ENCODE assay signal across 8 cellular contexts in the genomic region with DNA sequence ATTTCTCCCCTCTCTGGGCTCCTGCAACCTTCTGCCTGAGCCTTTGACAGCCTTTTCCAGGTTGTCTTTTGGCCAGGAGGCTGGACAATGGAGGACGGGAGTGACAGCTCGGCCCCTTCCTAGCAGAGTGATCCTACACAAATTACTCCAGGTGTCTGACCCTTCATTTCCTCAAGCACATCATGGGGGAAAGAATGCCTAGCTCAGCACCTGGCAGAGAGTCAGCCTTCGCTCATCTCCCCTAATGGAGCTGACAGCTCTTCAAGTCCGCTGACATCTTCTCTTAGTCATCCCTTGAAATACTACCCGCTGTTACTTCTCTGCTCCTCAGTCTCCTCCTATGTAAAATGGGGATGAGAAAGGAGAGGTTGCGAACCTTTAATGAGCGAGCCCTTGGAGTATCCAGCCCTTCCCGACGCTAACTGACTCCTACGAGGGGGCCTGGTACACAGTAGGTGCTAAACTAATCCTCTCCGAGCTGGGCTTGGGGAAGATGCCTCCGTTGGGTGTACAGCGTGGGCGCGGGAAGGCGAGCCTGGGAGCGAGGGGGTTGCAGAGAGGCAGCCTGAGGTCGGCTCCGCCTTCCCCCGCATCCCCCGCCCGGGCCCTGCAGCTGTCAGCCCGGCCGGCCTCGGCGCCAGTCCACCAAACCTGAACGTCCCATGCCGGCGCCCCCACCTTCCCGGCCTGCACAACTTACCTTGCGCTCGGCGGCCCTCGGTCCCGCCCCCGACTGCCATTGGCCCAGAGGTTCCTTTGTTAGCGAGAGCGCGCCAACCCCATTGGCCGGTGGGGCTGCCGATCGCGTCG. TPM values are rescaled to one million over a fixed set of nuclear protein-coding genes. Genes with fewer than 3 reads are reported as not detected.
A peak's percentile ranks its signal among the peaks of the same experiment; 100 is the strongest.
DNase-seq lines count a peak whose midpoint lies in the region; TF ChIP-seq lines count a peak whose summit lies in the region.

No MANE protein-coding gene starts in this region.

- peak overlapping the region; percentile 74 to 82 (median 75) for H3K4me3 Mint-ChIP-seq in nephron

- peaks cover 14% of the 10 kb centered on the region for H3K36me3 Mint-ChIP-seq in nephron (ENCODE audit: low read depth)

- H3K27ac Mint-ChIP-seq in nephron, result peak overlapping the region; percentile 85 to 96 (median 88)

- peaks cover 2% of the 10 kb centered on the region for H3K9me3 Mint-ChIP-seq in nephron

- no peaks in the 10 kb centered on the region for H3K36me3 ChIP-seq in H7 (replicated peaks; ENCODE audit: control insufficient read depth, insufficient read depth, low read length)

- DNase-seq in EL (peak; percentile 98), H7 (peak; percentile 99), LoVo (ENCODE audit: low spot score) (peak; percentile 97), RPMI8226 (peak; percentile 97), fibroblast of the aortic adventitia (ENCODE audit: low read depth) (peak; percentile 96)
- DNase-seq in activated T-helper 9 cell treated with anti-CD3 and anti-CD28 coated beads, Interleukin-2, amount 50 U/mL, for 16 hours (ENCODE audit: low read depth), result peak; percentile 95
- peak; percentile 98 for DNase-seq in stimulated activated naive CD4-positive, alpha-beta T cell treated with Interleukin-2 at 50 U/mL for 16 hours (lab: John Stamatoyannopoulos, UW)

- no peak for TF ChIP-seq CTCF in fibroblast of the aortic adventitia (IDR thresholded peaks at IDR 0.05; ENCODE audit: insufficient read depth, low read length)
- TF ChIP-seq CTCF in nephron (IDR thresholded peaks at IDR 0.05; ENCODE audit: unreplicated experiment in 3 of 3), result no peak

- peaks cover 3% of the 10 kb centered on the region for H3K27me3 Mint-ChIP-seq in nephron (ENCODE audit: low read depth)

- H3K4me3 ChIP-seq in H7 (ENCODE audit: insufficient read depth, low read depth, low read length) (peak overlapping the region; percentile 42), fibroblast of the aortic adventitia (ENCODE audit: low read depth, low read length) (peak overlapping the region; percentile 72)

- peaks cover 59% of the 10 kb centered on the region for H3K4me1 Mint-ChIP-seq in nephron

- H3K27me3 ChIP-seq in H7 (ENCODE audit: control insufficient read depth, insufficient read depth, low read length), result no peaks in the 10 kb centered on the region

RNA-seq across cellular contexts. Expression of a gene that starts 0.5 kb away (rescaled TPM):
- total RNA-seq in H7 (2014; rRNA removed; shearing (Covaris generic)), result 70.2 and 73.9 TPM in 2 replicates
- total RNA-seq in fibroblast of the aortic adventitia (ENCODE audit: low replicate concordance), result 86.5 and 102 TPM in 2 replicates

Comparison
In these comparisons a context has a peak if more than half of its experiments do, and no peak if none do; other contexts are left out.
1. Peak in every context shown above with its lines: DNase-seq and H3K4me3 ChIP-seq.